Comparison of ENCODE assay signal across 8 cellular contexts in the genomic region with DNA sequence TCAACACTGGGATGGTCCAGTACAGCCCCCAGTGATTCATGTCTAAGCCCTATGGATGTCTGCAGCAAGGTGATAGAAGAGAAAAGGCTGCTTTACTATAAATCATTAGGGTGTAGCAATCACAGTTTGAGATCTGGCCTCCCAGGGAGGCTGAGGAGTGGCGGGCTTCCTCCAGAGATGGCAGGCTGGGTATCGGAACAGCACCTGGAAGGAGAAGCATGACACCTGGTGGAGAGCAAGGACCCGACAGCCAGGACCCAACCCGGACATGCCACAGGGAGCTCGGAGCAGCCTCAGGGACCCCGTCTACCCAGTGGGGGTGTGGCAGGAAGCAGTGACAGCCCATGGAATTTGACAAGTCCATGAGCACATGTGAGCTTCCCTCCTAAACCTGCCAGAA.
DNase-seq lines count a peak whose midpoint lies in the region; ATAC-seq, FAIRE-seq and TF ChIP-seq lines count a peak whose summit lies in the region.

No MANE protein-coding gene starts in this region.

- TF ChIP-seq CTCF in GM12878 (IDR thresholded peaks at IDR 0.05 in 2 of 3, conservative IDR thresholded peaks at IDR 0.05 in 1 of 3; ENCODE audit: control insufficient read depth in 2 of 3, extremely low read depth in 1 of 3, insufficient read depth in 1 of 3, low read depth in 3 of 3, low read length in 3 of 3) (peak; percentile 36 to 54 (median 40); a peak in 5 of 6 replicates), right lobe of liver (IDR thresholded peaks at IDR 0.05) (peak in 3 of 4 donors; percentile 15 to 36 (median 20))

- POLR2A ChIA-PET in GM12878 (lab: Charles Lee) = interaction anchor here (0.9 kb wide), 2 partner anchors 54 to 150 kb away, joined by 3 to 5 read pairs; no protein-coding TSS in a partner anchor

- H4K20me1 ChIP-seq in GM12878 (ENCODE audit: control insufficient read depth, insufficient read depth) = no peaks in the 10 kb centered on the region

- in situ Hi-C loops in GM12878 (cut with MboI) = no loop called here

- TF ChIP-seq EP300 in Ishikawa (IDR thresholded peaks at IDR 0.05; ENCODE audit: borderline replicate concordance) = no peak
- TF ChIP-seq EP300 in GM12878 (IDR thresholded peaks at IDR 0.05; ENCODE audit: borderline replicate concordance in 1 of 2, control insufficient read depth in 1 of 2, low read depth in 2 of 2, low read length in 2 of 2) = no peak

- BruUV-seq in GM12878 (replicated peaks; lab: Mats Ljungman, UMichigan) = no TSS peak

- ATAC-seq in GM12878 = peak; percentile 84
- peak; percentile 39 to 63 (median 54) for ATAC-seq in right lobe of liver
- ATAC-seq in GM18519 (IDR thresholded peaks at IDR 0.05; ENCODE audit: low FRiP score, unreplicated experiment) = no peak
- no peak for ATAC-seq in HG02642 (IDR thresholded peaks at IDR 0.05; ENCODE audit: poor library complexity, unreplicated experiment)
- ATAC-seq in GM18870 (IDR thresholded peaks at IDR 0.05; ENCODE audit: unreplicated experiment) = no peak

- H2AFZ ChIP-seq in GM12878 (ENCODE audit: control insufficient read depth, low read depth, low read length) = no peak overlapping the region

- H3K9ac ChIP-seq in GM12878 (ENCODE audit: control insufficient read depth, insufficient read depth, low read length) = no peak overlapping the region

- WGBS in GM12878 (ENCODE audit: insufficient coverage, insufficient replicate concordance, low lambda C conversion rate, missing lambda C conversion rate) = 20% methylated on average over 6 of the region's 6 CpGs
- WGBS in right lobe of liver (ENCODE audit: insufficient coverage, low coverage, low lambda C conversion rate, missing lambda C conversion rate) = 0% methylated on average over 2 of the region's 6 CpGs

- SMC1A ChIA-PET in GM12878 (lab: Charles Lee; ENCODE audit: uncharacterized antibody, unreplicated experiment) = interaction anchor here (0.7 to 4.0 kb wide), 29 partner anchors 9 to 509 kb away, joined by 3 to 32 read pairs (median 3); no protein-coding TSS in a partner anchor

- peaks cover 0 to 4% of the 10 kb centered on the region in 2 experiments; a peak in 1 of 4 replicates for H3K27me3 ChIP-seq in GM12878 (replicated peaks in 1 of 2; ENCODE audit: control insufficient read depth in 2 of 2, insufficient read depth in 2 of 2, low read length in 1 of 2)
- H3K27me3 ChIP-seq in right lobe of liver = no peaks in the 10 kb centered on the region

- DNase-seq in EL = peak; percentile 13
- no peak for DNase-seq in GM12878 (ENCODE audit: low read depth, low spot score)
- no peak for DNase-seq in right lobe of liver
- no peak for DNase-seq in stimulated activated CD4-positive, alpha-beta T cell treated with anti-CD3 and anti-CD28 coated beads, Interleukin-15, amount 100 ng/mL, for 24 hours

- FAIRE-seq in GM12878 (lab: Jason Lieb, UNC) = no peak

- no peaks in the 10 kb centered on the region for H3K36me3 ChIP-seq in GM12878 (ENCODE audit: control insufficient read depth in 2 of 2, insufficient read depth in 2 of 2, low read length in 1 of 2)
- H3K36me3 ChIP-seq in right lobe of liver = no peaks in the 10 kb centered on the region

- TF ChIP-seq RAD21 in Ishikawa (IDR thresholded peaks at IDR 0.05; ENCODE audit: low read depth) = peak; percentile 38; the same call in 1 of the 2 replicates
- TF ChIP-seq RAD21 in GM12878 (IDR thresholded peaks at IDR 0.05; ENCODE audit: insufficient read depth, low read depth, low read length) = peak; percentile 53

- no peaks in the 10 kb centered on the region; the same call in 1 of the 2 replicates for H3K4me1 ChIP-seq in GM12878 (ENCODE audit: control insufficient read depth, insufficient read depth, low read length)
- no peaks in the 10 kb centered on the region for H3K4me1 ChIP-seq in right lobe of liver

- no peak overlapping the region for H3K27ac ChIP-seq in GM12878 (ENCODE audit: control insufficient read depth, insufficient read depth)
- H3K27ac ChIP-seq in right lobe of liver = no peak overlapping the region

- RAD21 ChIA-PET in GM12878 (lab: Charles Lee; ENCODE audit: unreplicated experiment) = interaction anchor here (0.6 to 3.1 kb wide), 21 partner anchors 22 to 510 kb away, joined by 3 to 30 read pairs (median 4); a partner anchor contains a TSS

- no peak overlapping the region for H3K4me2 ChIP-seq in GM12878 (ENCODE audit: control insufficient read depth, insufficient read depth)

- intact Hi-C loops in GM12878 (cut with micrococcal nuclease; ENCODE audit: unreplicated experiment) = loop anchor here (5.0 kb wide), 1 partner anchor 149 kb away; no protein-coding TSS in a partner anchor
- intact Hi-C loops in right lobe of liver (cut with DNase I) = no loop called here

- no peaks in the 10 kb centered on the region for H3K79me2 ChIP-seq in GM12878 (ENCODE audit: control insufficient read depth, insufficient read depth, low read length)

- H3K4me3 ChIP-seq in GM12878 (no peak overlapping the region), right lobe of liver (no peak overlapping the region)

- CTCF ChIA-PET in GM12878 (lab: Yijun Ruan, JAX) = interaction anchor here (0.6 to 4.3 kb wide), 32 partner anchors 9 to 861 kb away, joined by 3 to 37 read pairs (median 6); a partner anchor contains a TSS

- TF ChIP-seq POLR2A in GM12878 (IDR thresholded peaks at IDR 0.05; ENCODE audit: low read depth, low read length) (no peak), right lobe of liver (IDR thresholded peaks at IDR 0.05) (no peak)

- H3K9me3 ChIP-seq in GM12878 (replicated peaks; ENCODE audit: control insufficient read depth, insufficient read depth, low read length) = no peaks in the 10 kb centered on the region; the same call in 2 of the 3 replicates
- no peaks in the 10 kb centered on the region for H3K9me3 ChIP-seq in right lobe of liver

TF ChIP-seq in Ishikawa, 13 proteins besides CTCF, POLR2A, EP300 and RAD21:
- TF ChIP-seq NFIC (IDR thresholded peaks at IDR 0.05) (no peak), CEBPB (IDR thresholded peaks at IDR 0.05) (no peak)
- TF ChIP-seq, protein P1, sequence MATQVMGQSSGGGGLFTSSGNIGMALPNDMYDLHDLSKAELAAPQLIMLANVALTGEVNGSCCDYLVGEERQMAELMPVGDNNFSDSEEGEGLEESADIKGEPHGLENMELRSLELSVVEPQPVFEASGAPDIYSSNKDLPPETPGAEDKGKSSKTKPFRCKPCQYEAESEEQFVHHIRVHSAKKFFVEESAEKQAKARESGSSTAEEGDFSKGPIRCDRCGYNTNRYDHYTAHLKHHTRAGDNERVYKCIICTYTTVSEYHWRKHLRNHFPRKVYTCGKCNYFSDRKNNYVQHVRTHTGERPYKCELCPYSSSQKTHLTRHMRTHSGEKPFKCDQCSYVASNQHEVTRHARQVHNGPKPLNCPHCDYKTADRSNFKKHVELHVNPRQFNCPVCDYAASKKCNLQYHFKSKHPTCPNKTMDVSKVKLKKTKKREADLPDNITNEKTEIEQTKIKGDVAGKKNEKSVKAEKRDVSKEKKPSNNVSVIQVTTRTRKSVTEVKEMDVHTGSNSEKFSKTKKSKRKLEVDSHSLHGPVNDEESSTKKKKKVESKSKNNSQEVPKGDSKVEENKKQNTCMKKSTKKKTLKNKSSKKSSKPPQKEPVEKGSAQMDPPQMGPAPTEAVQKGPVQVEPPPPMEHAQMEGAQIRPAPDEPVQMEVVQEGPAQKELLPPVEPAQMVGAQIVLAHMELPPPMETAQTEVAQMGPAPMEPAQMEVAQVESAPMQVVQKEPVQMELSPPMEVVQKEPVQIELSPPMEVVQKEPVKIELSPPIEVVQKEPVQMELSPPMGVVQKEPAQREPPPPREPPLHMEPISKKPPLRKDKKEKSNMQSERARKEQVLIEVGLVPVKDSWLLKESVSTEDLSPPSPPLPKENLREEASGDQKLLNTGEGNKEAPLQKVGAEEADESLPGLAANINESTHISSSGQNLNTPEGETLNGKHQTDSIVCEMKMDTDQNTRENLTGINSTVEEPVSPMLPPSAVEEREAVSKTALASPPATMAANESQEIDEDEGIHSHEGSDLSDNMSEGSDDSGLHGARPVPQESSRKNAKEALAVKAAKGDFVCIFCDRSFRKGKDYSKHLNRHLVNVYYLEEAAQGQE (IDR thresholded peaks at IDR 0.05; ENCODE audit: low read depth) = no peak
TF ChIP-seq in Ishikawa: peak in this region for 0.

TF ChIP-seq in GM12878, 131 proteins besides CTCF, POLR2A, EP300 and RAD21:
- TF ChIP-seq, protein P2, sequence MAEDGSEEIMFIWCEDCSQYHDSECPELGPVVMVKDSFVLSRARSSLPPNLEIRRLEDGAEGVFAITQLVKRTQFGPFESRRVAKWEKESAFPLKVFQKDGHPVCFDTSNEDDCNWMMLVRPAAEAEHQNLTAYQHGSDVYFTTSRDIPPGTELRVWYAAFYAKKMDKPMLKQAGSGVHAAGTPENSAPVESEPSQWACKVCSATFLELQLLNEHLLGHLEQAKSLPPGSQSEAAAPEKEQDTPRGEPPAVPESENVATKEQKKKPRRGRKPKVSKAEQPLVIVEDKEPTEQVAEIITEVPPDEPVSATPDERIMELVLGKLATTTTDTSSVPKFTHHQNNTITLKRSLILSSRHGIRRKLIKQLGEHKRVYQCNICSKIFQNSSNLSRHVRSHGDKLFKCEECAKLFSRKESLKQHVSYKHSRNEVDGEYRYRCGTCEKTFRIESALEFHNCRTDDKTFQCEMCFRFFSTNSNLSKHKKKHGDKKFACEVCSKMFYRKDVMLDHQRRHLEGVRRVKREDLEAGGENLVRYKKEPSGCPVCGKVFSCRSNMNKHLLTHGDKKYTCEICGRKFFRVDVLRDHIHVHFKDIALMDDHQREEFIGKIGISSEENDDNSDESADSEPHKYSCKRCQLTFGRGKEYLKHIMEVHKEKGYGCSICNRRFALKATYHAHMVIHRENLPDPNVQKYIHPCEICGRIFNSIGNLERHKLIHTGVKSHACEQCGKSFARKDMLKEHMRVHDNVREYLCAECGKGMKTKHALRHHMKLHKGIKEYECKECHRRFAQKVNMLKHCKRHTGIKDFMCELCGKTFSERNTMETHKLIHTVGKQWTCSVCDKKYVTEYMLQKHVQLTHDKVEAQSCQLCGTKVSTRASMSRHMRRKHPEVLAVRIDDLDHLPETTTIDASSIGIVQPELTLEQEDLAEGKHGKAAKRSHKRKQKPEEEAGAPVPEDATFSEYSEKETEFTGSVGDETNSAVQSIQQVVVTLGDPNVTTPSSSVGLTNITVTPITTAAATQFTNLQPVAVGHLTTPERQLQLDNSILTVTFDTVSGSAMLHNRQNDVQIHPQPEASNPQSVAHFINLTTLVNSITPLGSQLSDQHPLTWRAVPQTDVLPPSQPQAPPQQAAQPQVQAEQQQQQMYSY (CRISPR knock-in tag; IDR thresholded peaks at IDR 0.05) = no peak
- TF ChIP-seq SMC3 (IDR thresholded peaks at IDR 0.05; ENCODE audit: borderline replicate concordance, low read length) = peak; percentile 51; the same call in 1 of the 2 replicates

Comparison
In these comparisons a context has a peak if more than half of its experiments do, and no peak if none do; other contexts are left out.
1. ATAC-seq: peak in GM12878 (single experiment) and right lobe of liver (4 of 4); none in GM18519 (single experiment), HG02642 (single experiment) and GM18870 (single experiment).